ENCODE assay signal across 23 cellular contexts in the genomic region with DNA sequence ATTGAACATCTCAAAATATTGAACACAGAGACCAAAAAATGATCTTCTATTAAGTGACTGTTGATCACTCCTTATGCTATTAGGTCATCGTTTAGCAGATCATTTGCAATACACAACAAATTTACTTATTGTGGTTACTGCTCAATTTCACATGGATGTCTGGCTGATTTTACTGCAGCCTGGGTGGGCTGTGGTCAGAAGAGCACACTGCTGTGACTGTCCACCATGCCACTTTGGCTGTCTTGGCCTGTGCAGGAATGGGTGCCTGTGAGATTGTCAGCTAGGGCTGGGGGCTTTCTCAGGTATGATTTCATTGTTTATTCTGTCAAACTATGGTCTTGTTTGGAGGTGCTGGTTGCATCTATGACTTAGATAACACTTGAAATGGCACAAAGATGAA.
"Had no signal": no experiment of that assay in that cellular context is flagged by ENCODE, and none has a peak within 500 bp of the region (broad histone marks: within the 10 kb centered on the region; RNA-seq: fewer than 3 reads in every experiment).

No MANE protein-coding gene starts in this region.

- DNase-seq: colonic mucosa; cortex of kidney; effector CD8-positive, alpha-beta T cell; effector memory CD8-positive, alpha-beta T cell; endodermal cell; erythroblast; esophagus squamous epithelium; foreskin fibroblast; foreskin melanocyte; gastrocnemius medialis; glutamatergic neuron; head of caudate nucleus; heart right ventricle; hippocampal formation; left cardiac atrium; left lung; left ventricle myocardium superior; lower lobe of right lung; mesenchymal stem cell; midbrain; naive thymus-derived CD4-positive, alpha-beta T cell had no signal

- H3K9me3 ChIP-seq: colonic mucosa, esophagus squamous epithelium, gastrocnemius medialis, left lung, lower lobe of right lung had no signal

- H3K4me3 ChIP-seq: colonic mucosa, esophagus squamous epithelium, gastrocnemius medialis, heart right ventricle, left lung, lower lobe of right lung had no signal

- H3K36me3 ChIP-seq: colonic mucosa, esophagus squamous epithelium, gastrocnemius medialis, heart right ventricle, left lung, lower lobe of right lung had no signal

- H3K27me3 ChIP-seq: colonic mucosa, esophagus squamous epithelium, gastrocnemius medialis, heart right ventricle, left lung had no signal

- H3K27ac ChIP-seq: colonic mucosa, epithelial cell of prostate, esophagus squamous epithelium, gastrocnemius medialis, heart right ventricle, left lung, lower lobe of right lung had no signal

- ATAC-seq: effector memory CD8-positive, alpha-beta T cell; esophagus mucosa; gastrocnemius medialis; heart right ventricle; left cardiac atrium; left lung; left ventricle myocardium superior; lower lobe of right lung; naive thymus-derived CD4-positive, alpha-beta T cell had no signal

- H3K4me1 ChIP-seq: colonic mucosa, esophagus squamous epithelium, gastrocnemius medialis, heart right ventricle, left lung, lower lobe of right lung had no signal
